Comparison of ENCODE assay signal across 15 cellular contexts in the genomic region with DNA sequence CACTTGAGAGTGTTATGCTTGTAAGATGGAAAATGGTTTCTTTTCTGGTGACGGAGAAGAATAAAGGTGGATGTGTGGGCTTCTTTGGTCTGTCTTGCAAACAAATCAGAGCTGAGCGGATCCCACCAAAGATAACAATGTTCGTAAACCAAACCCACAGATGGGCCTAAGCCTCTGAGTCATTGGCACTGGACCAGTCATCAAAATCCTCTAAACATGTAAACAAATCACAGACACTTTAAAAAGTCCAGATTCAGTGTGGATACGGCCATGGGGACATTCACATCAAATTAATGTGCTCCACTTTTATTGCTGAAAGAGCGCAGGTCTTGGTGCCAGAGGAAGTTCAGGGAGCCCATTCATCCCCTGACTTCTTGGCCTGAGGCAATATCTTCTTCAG.
"Had no signal": no experiment of that assay in that cellular context is flagged by ENCODE, and none has a peak within 500 bp of the region (broad histone marks: within the 10 kb centered on the region; RNA-seq: fewer than 3 reads in every experiment).

No MANE protein-coding gene starts in this region.

- DNase-seq: effector CD8-positive, alpha-beta T cell; left colon; left ventricle myocardium superior; mesendoderm; naive B cell; posterior cingulate gyrus; sigmoid colon; stimulated activated CD4-positive, alpha-beta T cell treated with anti-CD3 and anti-CD28 coated beads, Interleukin-12 subunit alpha, Interleukin-12 subunit beta, amount 100 ng/mL, for 4 hours; stimulated activated naive CD4-positive, alpha-beta T cell treated with Interleukin-2 at 50 U/mL for 16 hours; trophoblast cell had no signal

- H3K4me1 ChIP-seq: gastroesophageal sphincter, sigmoid colon had no signal

- H3K4me3 ChIP-seq: coronary artery, gastroesophageal sphincter, lung, sigmoid colon, skin epidermis had no signal

- H3K9me3 ChIP-seq: gastroesophageal sphincter, neutrophil, sigmoid colon had no signal

- H3K27ac ChIP-seq: coronary artery, gastroesophageal sphincter, neutrophil, sigmoid colon, skin epidermis had no signal

- H3K36me3 ChIP-seq: neutrophil, sigmoid colon had no signal

- H3K27me3 ChIP-seq: gastroesophageal sphincter, neutrophil, sigmoid colon had no signal
